Comparison of ENCODE assay signal across 19 cellular contexts in genomic region chr9:131923766-131924165, GRCh38.
DNase-seq lines count a peak whose midpoint lies in the region; ATAC-seq, FAIRE-seq and TF ChIP-seq lines count a peak whose summit lies in the region.
"Had no signal": no experiment of that assay in that cellular context is flagged by ENCODE, and none has a peak within 500 bp of the region (broad histone marks: within the 10 kb centered on the region; RNA-seq: fewer than 3 reads in every experiment).

No MANE protein-coding gene starts in this region.

- no peak overlapping the region for H3K27ac Mint-ChIP-seq in astrocyte (ENCODE audit: unreplicated experiment)
- H3K27ac Mint-ChIP-seq: CD8-positive, alpha-beta memory T cell had no signal

- no peak for TF ChIP-seq RAD21 in SK-N-SH (IDR thresholded peaks at IDR 0.05; ENCODE audit: low read length)

- TF ChIP-seq EP300 in SK-N-SH (IDR thresholded peaks at IDR 0.05; ENCODE audit: borderline replicate concordance in 1 of 2, low read depth in 1 of 2, low read length in 1 of 2) = no peak

- POLR2A ChIA-PET in SK-N-SH (lab: Yijun Ruan, JAX) = no interaction called here

- no peaks in the 10 kb centered on the region for H3K9me2 ChIP-seq in SK-N-SH

- H3K36me3 Mint-ChIP-seq in astrocyte (ENCODE audit: low read depth, unreplicated experiment) = peaks cover 3% of the 10 kb centered on the region

- no peaks in the 10 kb centered on the region for H3F3A ChIP-seq in SK-N-SH (replicated peaks; ENCODE audit: insufficient read depth)

- no peak for FAIRE-seq in astrocyte (lab: Jason Lieb, UNC)

- H3K4me3 ChIP-seq in SK-N-SH (ENCODE audit: low read depth in 2 of 2, low read length in 1 of 2) (no peak overlapping the region), astrocyte (ENCODE audit: insufficient read depth, low read depth, low read length) (no peak overlapping the region), fibroblast of pulmonary artery (replicated peaks; ENCODE audit: low read depth, low read length) (no peak overlapping the region)

- no peak overlapping the region for H3K27ac ChIP-seq in SK-N-SH (ENCODE audit: low read depth in 2 of 2, low read length in 1 of 2)
- H3K27ac ChIP-seq in astrocyte (ENCODE audit: low read depth, low read length) = no peak overlapping the region
- H3K27ac ChIP-seq: 22Rv1, HL-60 had no signal

- H3K9me3 ChIP-seq in SK-N-SH (no peaks in the 10 kb centered on the region), astrocyte (ENCODE audit: insufficient read depth, low read depth, low read length) (no peaks in the 10 kb centered on the region)

- H3K27me3 ChIP-seq in SK-N-SH (ENCODE audit: insufficient read depth) = no peaks in the 10 kb centered on the region
- H3K27me3 ChIP-seq in astrocyte (ENCODE audit: insufficient read depth, low read length) = no peaks in the 10 kb centered on the region

- H3K27me3 Mint-ChIP-seq in astrocyte (ENCODE audit: low read depth, unreplicated experiment) = no peaks in the 10 kb centered on the region
- H3K27me3 Mint-ChIP-seq: CD8-positive, alpha-beta memory T cell had no signal

- no peaks in the 10 kb centered on the region; the same call in 1 of the 2 replicates for H4K20me1 ChIP-seq in SK-N-SH (ENCODE audit: insufficient read depth)
- peaks cover 58% of the 10 kb centered on the region for H4K20me1 ChIP-seq in astrocyte (ENCODE audit: insufficient read depth, low read length)

- H3K36me3 ChIP-seq in SK-N-SH (replicated peaks in 1 of 2; ENCODE audit: control insufficient read depth in 1 of 2, insufficient read depth in 2 of 2, low read length in 1 of 2) (no peaks in the 10 kb centered on the region), astrocyte (ENCODE audit: insufficient read depth, low read length) (no peaks in the 10 kb centered on the region)

- H3K4me1 ChIP-seq in SK-N-SH (ENCODE audit: control insufficient read depth in 1 of 2, insufficient read depth in 2 of 2, low read depth in 1 of 2, low read length in 1 of 2) = peaks cover 5 to 18% of the 10 kb centered on the region in 2 experiments; a peak in 1 of 4 replicates
- peaks cover 9% of the 10 kb centered on the region for H3K4me1 ChIP-seq in astrocyte (ENCODE audit: insufficient read depth, low read length)

- no peak for DNase-seq in SK-N-SH
- peak; percentile 70 for DNase-seq in astrocyte (ENCODE audit: low read depth)
- DNase-seq in fibroblast of pulmonary artery (ENCODE audit: low read depth) = peak; percentile 22
- DNase-seq in HCEC 1CT = no peak
- DNase-seq in NCI-H82 treated with DMSO at 0.1 percent for 48 hours (lab: John Stamatoyannopoulos, UW; ENCODE audit: unreplicated experiment) = no peak
- no peak for DNase-seq in DMS153 treated with DMSO at 0.1 percent for 48 hours (lab: John Stamatoyannopoulos, UW; ENCODE audit: unreplicated experiment)
- DNase-seq: Calu3; CD8-positive, alpha-beta memory T cell; DMS 273 treated with DMSO at 0.1 percent for 48 hours; DMS79 treated with DMSO at 0.1 percent for 48 hours; EL; GDM1; KBM-7 had no signal

- no peak overlapping the region for H3K4me3 Mint-ChIP-seq in astrocyte (ENCODE audit: unreplicated experiment)
- H3K4me3 Mint-ChIP-seq: CD14-positive monocyte; CD8-positive, alpha-beta memory T cell had no signal

- WGBS in SK-N-SH (ENCODE audit: low lambda C conversion rate) = 84% methylated on average over 4 of the region's 4 CpGs

- TF ChIP-seq CTCF in SK-N-SH (IDR thresholded peaks at IDR 0.05) (no peak), astrocyte (IDR thresholded peaks at IDR 0.05; ENCODE audit: insufficient read depth, low read depth, low read length) (no peak), fibroblast of pulmonary artery (IDR thresholded peaks at IDR 0.05; ENCODE audit: low read length, missing control alignments) (no peak)

- ATAC-seq in SK-N-SH treated with all-trans-retinoic acid at 6 μM for 48 hours (no peak), HG03108 (IDR thresholded peaks at IDR 0.05; ENCODE audit: unreplicated experiment) (no peak)
- ATAC-seq: HCT116 had no signal

- no peak overlapping the region for H3K9ac ChIP-seq in SK-N-SH
- no peak overlapping the region for H3K9ac ChIP-seq in astrocyte (ENCODE audit: low read length)

- no peaks in the 10 kb centered on the region for H3K9me3 Mint-ChIP-seq in astrocyte (ENCODE audit: unreplicated experiment)
- H3K9me3 Mint-ChIP-seq: CD14-positive monocyte; CD8-positive, alpha-beta memory T cell had no signal

- H3K79me2 ChIP-seq in SK-N-SH (ENCODE audit: insufficient read depth) (no peaks in the 10 kb centered on the region), astrocyte (ENCODE audit: insufficient read depth, low read length) (peaks cover 3% of the 10 kb centered on the region)

- CTCF ChIA-PET in SK-N-SH (lab: Yijun Ruan, JAX) = no interaction called here

- no peak overlapping the region for H2AFZ ChIP-seq in SK-N-SH (ENCODE audit: low read depth)
- H2AFZ ChIP-seq in astrocyte (ENCODE audit: low read depth, low read length) = no peak overlapping the region

- H3K4me2 ChIP-seq in SK-N-SH (no peak overlapping the region), astrocyte (ENCODE audit: low read length) (peak overlapping the region; percentile 27)

- peaks cover 15% of the 10 kb centered on the region for H3K4me1 Mint-ChIP-seq in astrocyte (ENCODE audit: low read depth, unreplicated experiment)

TF ChIP-seq in SK-N-SH, 30 proteins besides CTCF, POLR2A, EP300 and RAD21:
- TF ChIP-seq EZH2phosphoT487 (IDR thresholded peaks at IDR 0.05; ENCODE audit: borderline replicate concordance, low read depth) = no peak
- no peak for TF ChIP-seq NFIC (IDR thresholded peaks at IDR 0.05; ENCODE audit: borderline replicate concordance)
- peak; percentile 17; the same call in 1 of the 2 replicates for TF ChIP-seq FOSL2 (IDR thresholded peaks at IDR 0.05; ENCODE audit: borderline replicate concordance, low read depth)
- TF ChIP-seq IRF3 (IDR thresholded peaks at IDR 0.05; ENCODE audit: low read depth, low read length) = no peak
- no peak for TF ChIP-seq FOXM1 (IDR thresholded peaks at IDR 0.05; ENCODE audit: low read depth)

TF ChIP-seq in SK-N-SH treated with all-trans-retinoic acid at 6 μM for 48 hours, 23 proteins besides CTCF, POLR2A, EP300 and RAD21 (continues in another document):
- TF ChIP-seq TSHZ2 (CRISPR knock-in tag; IDR thresholded peaks at IDR 0.05) (no peak), CREB5 (CRISPR knock-in tag; IDR thresholded peaks at IDR 0.05; ENCODE audit: low read depth) (no peak), ZFP30 (CRISPR knock-in tag; IDR thresholded peaks at IDR 0.05) (no peak), ZNF70 (CRISPR knock-in tag; IDR thresholded peaks at IDR 0.05) (no peak), ARNTL (CRISPR knock-in tag; IDR thresholded peaks at IDR 0.05; ENCODE audit: borderline replicate concordance, low read depth) (no peak), ZC3H10 (CRISPR knock-in tag; IDR thresholded peaks at IDR 0.05) (no peak), GLIS3 (CRISPR knock-in tag; IDR thresholded peaks at IDR 0.05) (no peak), ESRRG (CRISPR knock-in tag; IDR thresholded peaks at IDR 0.05) (no peak), PPARA (CRISPR knock-in tag; IDR thresholded peaks at IDR 0.05; ENCODE audit: borderline replicate concordance) (no peak), PATZ1 (CRISPR knock-in tag; IDR thresholded peaks at IDR 0.05; ENCODE audit: borderline replicate concordance) (no peak), OSR1 (CRISPR knock-in tag; IDR thresholded peaks at IDR 0.05) (no peak)

Comparison
In these comparisons a context has a peak if more than half of its experiments do, and no peak if none do; other contexts are left out.
1. DNase-seq: peak in astrocyte (single experiment) and fibroblast of pulmonary artery (single experiment); none in SK-N-SH (single experiment), HCEC 1CT (single experiment), NCI-H82 treated with DMSO at 0.1 percent for 48 hours (single experiment) and DMS153 treated with DMSO at 0.1 percent for 48 hours (single experiment).